21 cellular contexts compared by ENCODE assay signal in the genomic region with DNA sequence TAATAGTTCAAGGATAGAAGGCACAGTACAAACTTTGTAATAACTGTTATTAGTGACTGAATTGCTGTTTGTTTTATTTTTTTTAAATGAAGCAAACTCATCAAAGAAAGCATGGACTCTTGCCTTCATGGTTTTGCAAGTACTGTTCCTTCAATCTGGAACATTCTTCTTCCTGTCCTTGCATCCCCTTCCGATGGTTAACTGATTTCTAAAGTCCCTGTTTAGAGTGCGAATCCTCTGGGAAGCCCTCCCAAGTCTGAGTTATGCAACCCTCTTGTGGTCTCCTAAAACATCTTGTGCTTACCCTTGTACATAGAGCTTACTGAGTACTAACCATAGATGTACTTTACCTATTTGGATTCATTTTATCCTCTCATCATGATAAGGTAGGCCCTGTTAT.
"Had no signal": no experiment of that assay in that cellular context is flagged by ENCODE, and none has a peak within 500 bp of the region (broad histone marks: within the 10 kb centered on the region; RNA-seq: fewer than 3 reads in every experiment).

No MANE protein-coding gene starts in this region.

- H3K4me1 ChIP-seq: left lung, sigmoid colon had no signal

- DNase-seq: activated CD4-positive, alpha-beta T cell treated with anti-CD3 and anti-CD28 coated beads for 36 hours; activated CD4-positive, alpha-beta T cell treated with anti-CD3 and anti-CD28 coated beads, Interleukin-2, amount 50 U/mL, for 48 hours; activated naive CD4-positive, alpha-beta T cell treated with Interleukin-2 at 50 U/mL for 16 hours; activated naive CD8-positive, alpha-beta T cell treated with anti-CD3 and anti-CD28 coated beads for 36 hours; activated T-cell treated with anti-CD3 and anti-CD28 coated beads, Interleukin-2, amount 50 U/mL, for 48 hours; cerebellar nuclear complex; endodermal cell; foreskin fibroblast; kidney glomerular epithelial cell; left lung; nephron progenitor cell; sigmoid colon; stimulated activated CD4-positive, alpha-beta T cell treated with anti-CD3 and anti-CD28 coated beads, Interleukin-2, amount 100 ng/mL, for 48 hours; stimulated activated CD8-positive, alpha-beta memory T cell treated with anti-CD3 and anti-CD28 coated beads, Interleukin-4, amount 100 ng/mL, for 48 hours; stimulated activated naive B cell treated with anti-CD40 and anti-IgM and Interleukin-4, amounts not matched to agents 10 μg/mL and 1 μg/mL and 100 μg/mL, for 72 hours had no signal

- H3K36me3 ChIP-seq: left lung, sigmoid colon, transverse colon, vagina, WERI-Rb-1 had no signal

- H3K36me3 Mint-ChIP-seq: activated naive CD8-positive, alpha-beta T cell treated with anti-CD3 and anti-CD28 coated beads for 36 hours had no signal

- H3K27me3 ChIP-seq: left lung, sigmoid colon, transverse colon, vagina had no signal

- FAIRE-seq: astrocyte, bronchial epithelial cell had no signal

- H3K4me3 Mint-ChIP-seq: activated CD4-positive, alpha-beta T cell treated with anti-CD3 and anti-CD28 coated beads for 36 hours; activated naive CD8-positive, alpha-beta T cell treated with anti-CD3 and anti-CD28 coated beads for 36 hours; endodermal cell; nephron progenitor cell; stimulated activated naive B cell treated with anti-CD40 and anti-IgM and Interleukin-4, amounts not matched to agents 10 μg/mL and 1 μg/mL and 100 μg/mL, for 72 hours had no signal

- H3K4me3 ChIP-seq: coronary artery, left lung, sigmoid colon, transverse colon, vagina had no signal

- H3K27ac Mint-ChIP-seq: activated CD4-positive, alpha-beta T cell treated with anti-CD3 and anti-CD28 coated beads for 36 hours; activated naive CD8-positive, alpha-beta T cell treated with anti-CD3 and anti-CD28 coated beads for 36 hours; endodermal cell; nephron progenitor cell; stimulated activated naive B cell treated with anti-CD40 and anti-IgM and Interleukin-4, amounts not matched to agents 10 μg/mL and 1 μg/mL and 100 μg/mL, for 72 hours had no signal

- H3K4me1 Mint-ChIP-seq: activated CD4-positive, alpha-beta T cell treated with anti-CD3 and anti-CD28 coated beads for 36 hours; activated naive CD8-positive, alpha-beta T cell treated with anti-CD3 and anti-CD28 coated beads for 36 hours; endodermal cell had no signal

- H3K9me3 ChIP-seq: sigmoid colon, transverse colon, vagina had no signal

- H3K27ac ChIP-seq: coronary artery, left lung, sigmoid colon, vagina had no signal

- ATAC-seq: activated CD4-positive, alpha-beta T cell treated with anti-CD3 and anti-CD28 coated beads for 36 hours; left lung; stimulated activated naive B cell treated with anti-CD40 and anti-IgM and Interleukin-4, amounts not matched to agents 10 μg/mL and 1 μg/mL and 100 μg/mL, for 72 hours had no signal
